15 cellular contexts compared by ENCODE assay signal in genomic region chr11:115333106-115333505, GRCh38.
DNase-seq lines count a peak whose midpoint lies in the region; ATAC-seq and TF ChIP-seq lines count a peak whose summit lies in the region.
"Had no signal": no experiment of that assay in that cellular context is flagged by ENCODE, and none has a peak within 500 bp of the region (broad histone marks: within the 10 kb centered on the region; RNA-seq: fewer than 3 reads in every experiment).

No MANE protein-coding gene starts in this region.

- H3K14ac ChIP-seq in trophoblast cell (ENCODE audit: low read length) = no peak overlapping the region

- H3K4me2 ChIP-seq in SK-N-SH (peak overlapping the region; percentile 21; the same call in 1 of the 2 replicates), trophoblast cell (ENCODE audit: low read length) (no peak overlapping the region)

- H4K12ac ChIP-seq in trophoblast cell (ENCODE audit: low read depth, low read length) = no peak overlapping the region

- intact Hi-C loops in left lung (cut with DNase I) (loop anchor here in 1 of 2 donors (10.0 kb wide), 1 partner anchor 172 kb away; the partner anchor contains the start of gene CADM1), Right ventricle myocardium inferior (cut with DNase I) (loop anchor here (5.0 kb wide), 1 partner anchor 889 kb away; no protein-coding TSS in a partner anchor)
- intact Hi-C loops in activated CD8-positive, alpha-beta T cell treated with anti-CD3 and anti-CD28 coated beads for 36 hours (cut with micrococcal nuclease) = loop anchor here (10.0 kb wide), 1 partner anchor 1352 kb away; no protein-coding TSS in a partner anchor

- H3K27me3 Mint-ChIP-seq in activated CD8-positive, alpha-beta T cell treated with anti-CD3 and anti-CD28 coated beads for 36 hours = peaks cover 2% of the 10 kb centered on the region

- no peak overlapping the region for H4K91ac ChIP-seq in trophoblast cell (ENCODE audit: low read depth, low read length)

- TF ChIP-seq RAD21 in SK-N-SH (IDR thresholded peaks at IDR 0.05; ENCODE audit: low read length) = no peak

- H3K36me3 ChIP-seq in SK-N-SH (replicated peaks in 1 of 2; ENCODE audit: control insufficient read depth in 1 of 2, insufficient read depth in 2 of 2, low read length in 1 of 2) = no peaks in the 10 kb centered on the region
- no peaks in the 10 kb centered on the region for H3K36me3 ChIP-seq in left lung
- no peaks in the 10 kb centered on the region for H3K36me3 ChIP-seq in trophoblast cell (ENCODE audit: control insufficient read depth in 1 of 2, insufficient read depth in 2 of 2, low read length in 2 of 2)
- H3K36me3 ChIP-seq: gastrocnemius medialis had no signal

- no peak overlapping the region for H3K4me3 Mint-ChIP-seq in activated CD8-positive, alpha-beta T cell treated with anti-CD3 and anti-CD28 coated beads for 36 hours

- H3K27ac ChIP-seq in SK-N-SH (ENCODE audit: low read depth in 2 of 2, low read length in 1 of 2) (no peak overlapping the region), left lung (no peak overlapping the region), trophoblast cell (ENCODE audit: low read depth, low read length) (no peak overlapping the region)
- H3K27ac ChIP-seq: gastrocnemius medialis, psoas muscle, WERI-Rb-1 had no signal

- POLR2A ChIA-PET in SK-N-SH (lab: Yijun Ruan, JAX) = no interaction called here
- POLR2A ChIA-PET in activated CD8-positive, alpha-beta T cell treated with anti-CD3 and anti-CD28 coated beads for 36 hours (lab: Charles Lee) = no interaction called here

- H3K27ac Mint-ChIP-seq in activated CD8-positive, alpha-beta T cell treated with anti-CD3 and anti-CD28 coated beads for 36 hours = no peak overlapping the region

- no peak overlapping the region for H2BK12ac ChIP-seq in trophoblast cell (ENCODE audit: low read length)

- H3K23ac ChIP-seq in trophoblast cell (ENCODE audit: low read length) = no peak overlapping the region

- H3K18ac ChIP-seq in trophoblast cell (ENCODE audit: low read length) = no peak overlapping the region

- H2AFZ ChIP-seq in SK-N-SH (ENCODE audit: low read depth) (no peak overlapping the region), trophoblast cell (ENCODE audit: insufficient read depth, low read length, poor library complexity) (no peak overlapping the region)

- ATAC-seq in left lung (peak; percentile 54), Right ventricle myocardium inferior (no peak)
- ATAC-seq in activated CD8-positive, alpha-beta T cell treated with anti-CD3 and anti-CD28 coated beads for 36 hours = no peak
- ATAC-seq: gastrocnemius medialis, HepG2, psoas muscle had no signal

- no peaks in the 10 kb centered on the region for H3K9me3 Mint-ChIP-seq in activated CD8-positive, alpha-beta T cell treated with anti-CD3 and anti-CD28 coated beads for 36 hours

- DNase-seq in COLO829 (ENCODE audit: low spot score) (peak; percentile 13), M059J (ENCODE audit: low read depth) (peak; percentile 76), SK-N-SH (no peak), left lung (no peak), Right ventricle myocardium inferior (ENCODE audit: missing footprints) (no peak), NCI-H2227 (lab: John Stamatoyannopoulos, UW; ENCODE audit: unreplicated experiment) (no peak), trophoblast cell (no peak)
- DNase-seq in activated CD8-positive, alpha-beta T cell treated with anti-CD3 and anti-CD28 coated beads for 36 hours = no peak
- DNase-seq: activated naive CD4-positive, alpha-beta T cell; C1 segment of cervical spinal cord; gastrocnemius medialis; NCI-H1694; psoas muscle; WERI-Rb-1 had no signal

- no peak overlapping the region for H3K4ac ChIP-seq in trophoblast cell (ENCODE audit: low read depth, low read length)

- H3F3A ChIP-seq in SK-N-SH (replicated peaks; ENCODE audit: insufficient read depth) = no peaks in the 10 kb centered on the region

- H2BK5ac ChIP-seq in trophoblast cell (ENCODE audit: low read depth, low read length, poor library complexity) = no peak overlapping the region

- H3K79me2 ChIP-seq in SK-N-SH (ENCODE audit: insufficient read depth) (no peaks in the 10 kb centered on the region), trophoblast cell (ENCODE audit: control insufficient read depth, insufficient read depth, low read length, poor library complexity) (no peaks in the 10 kb centered on the region)

- H3K79me1 ChIP-seq in trophoblast cell (ENCODE audit: low read length) = no peaks in the 10 kb centered on the region

- H3K9ac ChIP-seq in SK-N-SH = no peak overlapping the region
- no peak overlapping the region for H3K9ac ChIP-seq in trophoblast cell (ENCODE audit: low read length)

- 24% methylated on average over 2 of the region's 2 CpGs for WGBS in SK-N-SH (ENCODE audit: low lambda C conversion rate)
- no CpG with 5 or more reads among the region's 2 CpGs for WGBS in trophoblast cell (ENCODE audit: extremely low coverage, insufficient coverage, insufficient read length)

- H3K9me3 ChIP-seq in SK-N-SH (no peaks in the 10 kb centered on the region), left lung (no peaks in the 10 kb centered on the region), trophoblast cell (ENCODE audit: insufficient read depth, low read depth, low read length) (no peaks in the 10 kb centered on the region)
- H3K9me3 ChIP-seq: gastrocnemius medialis, psoas muscle had no signal

- H3K4me1 ChIP-seq in SK-N-SH (ENCODE audit: control insufficient read depth in 1 of 2, insufficient read depth in 2 of 2, low read depth in 1 of 2, low read length in 1 of 2) (peaks cover 0 to 4% of the 10 kb centered on the region in 2 experiments; a peak in 2 of 4 replicates), left lung (peaks cover 0 to 3% of the 10 kb centered on the region in 2 donors), trophoblast cell (ENCODE audit: control insufficient read depth in 1 of 2, insufficient read depth in 2 of 2, low read length in 2 of 2) (peaks cover 4 to 5% of the 10 kb centered on the region in 2 experiments)
- H3K4me1 ChIP-seq: gastrocnemius medialis, psoas muscle had no signal

- TF ChIP-seq EP300 in SK-N-SH (IDR thresholded peaks at IDR 0.05; ENCODE audit: borderline replicate concordance in 1 of 2, low read depth in 1 of 2, low read length in 1 of 2) = no peak

- TF ChIP-seq CTCF in SK-N-SH (IDR thresholded peaks at IDR 0.05) = no peak
- TF ChIP-seq CTCF in left lung (IDR thresholded peaks at IDR 0.05) = no peak
- TF ChIP-seq CTCF in activated CD8-positive, alpha-beta T cell treated with anti-CD3 and anti-CD28 coated beads for 36 hours (IDR thresholded peaks at IDR 0.05) = no peak

- H3K36me3 Mint-ChIP-seq in activated CD8-positive, alpha-beta T cell treated with anti-CD3 and anti-CD28 coated beads for 36 hours (ENCODE audit: low read depth) = no peaks in the 10 kb centered on the region

- H2AK5ac ChIP-seq in trophoblast cell (ENCODE audit: low read length) = no peak overlapping the region

- H3K27me3 ChIP-seq in SK-N-SH (ENCODE audit: insufficient read depth) (no peaks in the 10 kb centered on the region), left lung (no peaks in the 10 kb centered on the region), trophoblast cell (ENCODE audit: insufficient read depth, low read length) (no peaks in the 10 kb centered on the region)
- H3K27me3 ChIP-seq: gastrocnemius medialis had no signal

- CTCF ChIA-PET in SK-N-SH (lab: Yijun Ruan, JAX) = interaction anchor here (0.8 to 2.3 kb wide), 8 partner anchors 8 to 1359 kb away, joined by 3 to 22 read pairs (median 4); no protein-coding TSS in a partner anchor
- CTCF ChIA-PET in activated CD8-positive, alpha-beta T cell treated with anti-CD3 and anti-CD28 coated beads for 36 hours (lab: Charles Lee) = interaction anchor here (1.3 to 1.4 kb wide), 2 partner anchors 9 to 1167 kb away, joined by 3 to 4 read pairs; no protein-coding TSS in a partner anchor

- H2BK120ac ChIP-seq in trophoblast cell (ENCODE audit: insufficient read depth, low read length, poor library complexity) = no peak overlapping the region

- H3K4me3 ChIP-seq in SK-N-SH (ENCODE audit: low read depth in 2 of 2, low read length in 1 of 2) (no peak overlapping the region), left lung (no peak overlapping the region), trophoblast cell (ENCODE audit: low read depth, low read length) (no peak overlapping the region)
- H3K4me3 ChIP-seq: gastrocnemius medialis, psoas muscle had no signal

- H4K8ac ChIP-seq in trophoblast cell (ENCODE audit: low read depth, low read length) = no peak overlapping the region

- no peaks in the 10 kb centered on the region for H4K20me1 ChIP-seq in SK-N-SH (ENCODE audit: insufficient read depth)

- H3K4me1 Mint-ChIP-seq in activated CD8-positive, alpha-beta T cell treated with anti-CD3 and anti-CD28 coated beads for 36 hours (ENCODE audit: low read depth) = no peaks in the 10 kb centered on the region

- no peaks in the 10 kb centered on the region for H3K9me2 ChIP-seq in SK-N-SH

TF ChIP-seq in SK-N-SH, 30 proteins besides CTCF, POLR2A, EP300 and RAD21:
- TF ChIP-seq JUND (IDR thresholded peaks at IDR 0.05) (no peak), FOSL2 (IDR thresholded peaks at IDR 0.05; ENCODE audit: borderline replicate concordance, low read depth) (0 out of 2 replicates have a peak, but pooled peaks have one; percentile 2)

Comparison
In these comparisons a context has a peak if more than half of its experiments do, and no peak if none do; other contexts are left out.
1. DNase-seq: peak in COLO829 (single experiment) and M059J (single experiment); none in SK-N-SH (single experiment), left lung (0 of 2), Right ventricle myocardium inferior (single experiment), NCI-H2227 (single experiment), trophoblast cell (0 of 2) and activated CD8-positive, alpha-beta T cell treated with anti-CD3 and anti-CD28 coated beads for 36 hours (single experiment).